Comparison of ENCODE assay signal across 8 cellular contexts in the genomic region with DNA sequence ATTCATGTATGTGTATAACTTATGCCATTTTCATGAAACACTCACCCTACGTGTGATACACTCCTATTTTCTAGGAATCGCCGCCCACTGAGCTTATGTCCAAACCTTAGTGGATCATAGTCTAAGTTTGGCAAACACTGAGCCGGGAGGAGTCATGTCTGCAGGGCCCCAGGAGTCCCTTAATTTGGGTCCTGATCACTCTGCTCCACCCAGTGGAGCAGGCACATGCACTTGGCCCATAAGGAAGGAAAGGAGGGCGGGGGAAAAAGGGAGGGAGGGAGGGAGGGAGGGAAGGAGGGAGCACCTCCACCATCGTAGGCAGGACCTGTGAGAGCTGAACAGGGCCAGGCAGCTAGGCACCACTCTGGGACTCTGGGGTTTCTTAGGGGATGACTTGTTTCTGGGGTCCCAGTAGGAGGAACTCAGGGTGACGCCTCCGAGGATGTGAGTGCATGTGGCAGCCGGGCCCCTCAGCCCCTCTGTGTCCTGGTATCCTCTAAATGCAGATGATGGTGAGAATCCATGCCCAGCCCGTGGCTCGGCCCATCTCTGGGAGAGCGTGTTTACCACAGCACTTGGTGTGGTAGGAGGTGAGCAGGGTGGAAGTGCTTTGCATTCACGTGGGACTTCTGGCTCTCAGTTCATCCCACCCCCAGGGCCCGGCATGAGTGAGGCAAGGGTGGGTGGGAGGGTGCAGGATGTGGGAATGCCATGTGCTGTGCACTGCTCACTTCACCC.
A peak's percentile ranks its signal among the peaks of the same experiment; 100 is the strongest.
DNase-seq lines count a peak whose midpoint lies in the region; ATAC-seq, FAIRE-seq and TF ChIP-seq lines count a peak whose summit lies in the region.

No MANE protein-coding gene starts in this region.

- H3K9me3 ChIP-seq in Karpas-422 (ENCODE audit: low read length) = no peaks in the 10 kb centered on the region
- H3K9me3 ChIP-seq in stomach = no peaks in the 10 kb centered on the region
- peaks cover 0 to 2% of the 10 kb centered on the region in 2 donors for H3K9me3 ChIP-seq in neuronal stem cell (replicated peaks in 1 of 2; ENCODE audit: control insufficient read depth in 2 of 2, insufficient read depth in 1 of 2, low read depth in 1 of 2, low read length in 2 of 2)

- H3K27ac ChIP-seq in Karpas-422 (ENCODE audit: low read length) (no peak overlapping the region), stomach (peak overlapping the region; percentile 30 to 85 (median 80)), neuronal stem cell (replicated peaks; ENCODE audit: low read length) (no peak overlapping the region)

- no peaks in the 10 kb centered on the region for H4K20me1 ChIP-seq in Karpas-422 (ENCODE audit: insufficient read depth, low read depth, low read length)

- no peaks in the 10 kb centered on the region for H3K79me2 ChIP-seq in Karpas-422 (ENCODE audit: low read length)

- H4K8ac ChIP-seq in neuronal stem cell (ENCODE audit: low read depth, low read length) = no peak overlapping the region

- H2BK120ac ChIP-seq in neuronal stem cell (ENCODE audit: low read depth, low read length) = no peak overlapping the region

- intact Hi-C loops in left colon (cut with DNase I, micrococcal nuclease) = no loop called here
- intact Hi-C loops in stomach (cut with DNase I; ENCODE audit: low total_unique reads) = no loop called here

- FAIRE-seq in H54 (lab: Jason Lieb, UNC) = no peak

- H3K4me1 ChIP-seq in Karpas-422 (ENCODE audit: low read length) = peaks cover 26% of the 10 kb centered on the region
- peaks cover 26 to 39% (median 28%) of the 10 kb centered on the region in 4 donors for H3K4me1 ChIP-seq in stomach
- peaks cover 3 to 10% of the 10 kb centered on the region in 2 donors for H3K4me1 ChIP-seq in neuronal stem cell (ENCODE audit: control insufficient read depth in 2 of 2, insufficient read depth in 1 of 2, low read depth in 1 of 2, low read length in 2 of 2)

- no peak overlapping the region for H2AFZ ChIP-seq in Karpas-422 (ENCODE audit: low read length)
- H2AFZ ChIP-seq in neuronal stem cell (ENCODE audit: low read length) = no peak overlapping the region

- no peaks in the 10 kb centered on the region for H3K79me1 ChIP-seq in neuronal stem cell (ENCODE audit: low read depth, low read length)

- H4K91ac ChIP-seq in neuronal stem cell (ENCODE audit: low read depth, low read length, poor library complexity) = no peak overlapping the region

- peak overlapping the region; percentile 31; the same call in 1 of the 2 replicates for H3K4me3 ChIP-seq in Karpas-422 (ENCODE audit: low read length)
- H3K4me3 ChIP-seq in stomach = peak overlapping the region in 1 of 4 donors; percentile 22
- no peak overlapping the region for H3K4me3 ChIP-seq in neuronal stem cell (ENCODE audit: low read length in 2 of 2)

- no peak for TF ChIP-seq EP300 in stomach (IDR thresholded peaks at IDR 0.05)

- H3K4me2 ChIP-seq in Karpas-422 (ENCODE audit: low read depth, low read length, poor library complexity, severe bottlenecking) = peak overlapping the region; percentile 69
- no peak overlapping the region for H3K4me2 ChIP-seq in neuronal stem cell (ENCODE audit: insufficient read depth, low read length, poor library complexity, severe bottlenecking)

- DNase-seq in Karpas-422 = no peak
- DNase-seq in activated T-cell treated with anti-CD3 and anti-CD28 coated beads for 48 hours (ENCODE audit: low read depth) = peak; percentile 45
- peak in 1 of 2 donors; percentile 51 for DNase-seq in left colon
- DNase-seq in stomach = no peak
- DNase-seq in neuronal stem cell (ENCODE audit: low spot score) = no peak
- no peak for DNase-seq in NCI-H748 treated with DMSO at 0.1 percent for 48 hours (lab: John Stamatoyannopoulos, UW)
- DNase-seq in H54 (ENCODE audit: insufficient read length, low spot score) = no peak

- H2BK12ac ChIP-seq in neuronal stem cell (ENCODE audit: low read length) = no peak overlapping the region

- no peak overlapping the region for H2AK5ac ChIP-seq in neuronal stem cell (ENCODE audit: low read depth, low read length)

- no peak overlapping the region for H3K4ac ChIP-seq in neuronal stem cell (ENCODE audit: low read length)

- TF ChIP-seq POLR2A in stomach (IDR thresholded peaks at IDR 0.05) (no peak), H54 (IDR thresholded peaks at IDR 0.05; ENCODE audit: low read depth, low read length) (no peak)

- WGBS in stomach, 5 donors = 44 to 60% (median 52%) methylated on average over 10 to 14 of the region's 14 CpGs
- WGBS in neuronal stem cell (ENCODE audit: extremely low coverage in 2 of 2, insufficient read length in 2 of 2, insufficient replicate concordance in 1 of 2), 2 donors = no CpG with 5 or more reads among the region's 14 CpGs

- H2BK15ac ChIP-seq in neuronal stem cell (ENCODE audit: low read length) = no peak overlapping the region

- no peaks in the 10 kb centered on the region for H3K27me3 ChIP-seq in Karpas-422 (ENCODE audit: low read length)
- no peaks in the 10 kb centered on the region for H3K27me3 ChIP-seq in stomach
- H3K27me3 ChIP-seq in neuronal stem cell (ENCODE audit: control insufficient read depth in 3 of 3, insufficient read depth in 3 of 3, low read depth in 1 of 3, low read length in 3 of 3) = peaks cover 0 to 7% (median 4%) of the 10 kb centered on the region in 3 experiments

- H3K9ac ChIP-seq in Karpas-422 (ENCODE audit: low read length) = peak overlapping the region; percentile 43
- H3K9ac ChIP-seq in neuronal stem cell (ENCODE audit: low read depth, low read length, poor library complexity) = no peak overlapping the region

- H3K23ac ChIP-seq in neuronal stem cell (ENCODE audit: low read depth, low read length, poor library complexity) = no peak overlapping the region

- H3K14ac ChIP-seq in neuronal stem cell (ENCODE audit: low read length) = no peak overlapping the region

- H3K36me3 ChIP-seq in Karpas-422 (ENCODE audit: insufficient read depth, low read length) (no peaks in the 10 kb centered on the region), stomach (no peaks in the 10 kb centered on the region), neuronal stem cell (replicated peaks in 1 of 2; ENCODE audit: control insufficient read depth in 2 of 2, insufficient read depth in 2 of 2, low read length in 2 of 2) (no peaks in the 10 kb centered on the region)

- H2BK5ac ChIP-seq in neuronal stem cell (ENCODE audit: low read length) = no peak overlapping the region

- no peak overlapping the region for H3K18ac ChIP-seq in neuronal stem cell (ENCODE audit: low read length)

- ATAC-seq in left colon = peak; percentile 56
- no peak for ATAC-seq in HG02678 (IDR thresholded peaks at IDR 0.05; ENCODE audit: unreplicated experiment)

- TF ChIP-seq CTCF in stomach (IDR thresholded peaks at IDR 0.05) = no peak

- no peaks in the 10 kb centered on the region for H3K9me2 ChIP-seq in Karpas-422 (replicated peaks; ENCODE audit: insufficient read depth, low read length)

Comparison
In these comparisons a context has a peak if more than half of its experiments do, and no peak if none do; other contexts are left out.
1. H3K27ac ChIP-seq: peak in stomach (5 of 5); none in Karpas-422 (single experiment) and neuronal stem cell (single experiment).